In the genomic region with DNA sequence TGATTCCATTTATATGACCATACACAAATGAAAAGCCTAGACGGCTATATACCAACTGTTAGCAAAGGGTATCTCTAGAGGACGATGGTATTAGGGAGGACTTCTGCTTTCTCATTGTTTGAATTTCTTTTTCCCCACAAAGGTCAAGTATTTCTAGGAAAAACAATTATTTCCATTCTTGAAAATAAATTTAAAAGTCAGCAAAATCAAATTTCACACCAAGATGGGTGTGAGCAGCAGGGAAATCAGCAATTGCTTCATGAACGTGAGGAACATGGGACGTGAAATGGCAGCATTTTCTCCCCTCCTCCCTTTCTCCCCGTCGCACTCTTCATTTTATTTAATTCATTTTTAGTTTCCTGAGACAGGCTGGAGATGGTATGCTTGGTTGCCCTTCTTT, we compare ENCODE assay signal across 22 cellular contexts.
"Had no signal": no experiment of that assay in that cellular context is flagged by ENCODE, and none has a peak within 500 bp of the region (broad histone marks: within the 10 kb centered on the region; RNA-seq: fewer than 3 reads in every experiment).

No MANE protein-coding gene starts in this region.

- H3K4me3 ChIP-seq: coronary artery, dorsolateral prefrontal cortex, esophagus muscularis mucosa, gastroesophageal sphincter, heart right ventricle, left lung, lower lobe of right lung, mucosa of descending colon had no signal

- FAIRE-seq: colon, endothelial cell of umbilical vein, frontal cortex, islet of Langerhans, keratinocyte had no signal

- H3K27me3 ChIP-seq: dorsolateral prefrontal cortex, esophagus muscularis mucosa, foreskin keratinocyte, gastroesophageal sphincter, left lung had no signal

- H3K9me3 ChIP-seq: esophagus muscularis mucosa, gastroesophageal sphincter, heart right ventricle, left lung, lower lobe of right lung, mucosa of descending colon had no signal

- H3K27ac ChIP-seq: coronary artery, dorsolateral prefrontal cortex, esophagus muscularis mucosa, foreskin keratinocyte, gastroesophageal sphincter, heart right ventricle, left lung, lower lobe of right lung had no signal

- H3K36me3 Mint-ChIP-seq: mesothelial cell of epicardium had no signal

- H3K36me3 ChIP-seq: esophagus muscularis mucosa, gastroesophageal sphincter, heart right ventricle, left lung, lower lobe of right lung had no signal

- ATAC-seq: foreskin keratinocyte, gastroesophageal sphincter, heart right ventricle, left cardiac atrium, left lung, left ventricle myocardium superior, lower lobe of right lung, mucosa of descending colon had no signal

- H3K4me3 Mint-ChIP-seq: mesothelial cell of epicardium had no signal

- DNase-seq: dermis blood vessel endothelial cell; dorsolateral prefrontal cortex; effector CD4-positive, alpha-beta T cell; effector memory CD4-positive, alpha-beta T cell; foreskin keratinocyte; heart right ventricle; hippocampal formation; left cardiac atrium; left ventricle myocardium superior; lower lobe of right lung; mesenchymal stem cell; mucosa of descending colon had no signal

- H3K27ac Mint-ChIP-seq: mesothelial cell of epicardium had no signal
